6 cellular contexts compared by ENCODE assay signal in genomic region chr1:237473896-237474295, GRCh38.
"Had no signal": no experiment of that assay in that cellular context is flagged by ENCODE, and none has a peak within 500 bp of the region (broad histone marks: within the 10 kb centered on the region; RNA-seq: fewer than 3 reads in every experiment).

No MANE protein-coding gene starts in this region.

- ATAC-seq: GM23338, HepG2 had no signal

- H3K4me3 ChIP-seq: GM23338 had no signal

- DNase-seq: H9, HCEC 1CT, KBM-7 had no signal

- H2AFZ ChIP-seq: GM23338 had no signal

- H3K27ac ChIP-seq: HL-60 had no signal

- H3K4me2 ChIP-seq: GM23338 had no signal
